ENCODE assay signal across 27 cellular contexts in genomic region chr20:5497556-5497955, GRCh38.
"Had no signal": no experiment of that assay in that cellular context is flagged by ENCODE, and none has a peak within 500 bp of the region (broad histone marks: within the 10 kb centered on the region; RNA-seq: fewer than 3 reads in every experiment).

No MANE protein-coding gene starts in this region.

- H3K27me3 ChIP-seq: stomach, suprapubic skin, testis, thyroid gland, tibial artery, tibial nerve, transverse colon, upper lobe of left lung, upper lobe of right lung, uterus, vagina had no signal

- H3K27ac ChIP-seq: stomach, suprapubic skin, testis, thoracic aorta, thyroid gland, tibial artery, tibial nerve, transverse colon, upper lobe of left lung, upper lobe of right lung, uterus, vagina had no signal

- H3K36me3 Mint-ChIP-seq: stimulated activated memory B cell treated with anti-CD40 and anti-IgM and Interleukin-4, amounts not matched to agents 10 μg/mL and 1 μg/mL and 100 μg/mL, for 72 hours; stimulated activated naive B cell treated with anti-CD40 and anti-IgM and Interleukin-4, amounts not matched to agents 10 μg/mL and 1 μg/mL and 100 μg/mL, for 72 hours; type B pancreatic cell had no signal

- DNase-seq: stimulated activated CD4-positive, alpha-beta T cell treated with anti-CD3 and anti-CD28 coated beads, Interleukin-2, amount 100 ng/mL, for 48 hours; stimulated activated CD4-positive, alpha-beta T cell treated with anti-CD3 and anti-CD28 coated beads, Interleukin-4, amount 100 ng/mL, for 1 hour; stimulated activated CD4-positive, alpha-beta T cell treated with anti-CD3 and anti-CD28 coated beads, Interleukin-4, amount 100 ng/mL, for 24 hours; stimulated activated CD4-positive, alpha-beta T cell treated with anti-CD3 and anti-CD28 coated beads, Interleukin-4, amount 100 ng/mL, for 4 hours; stimulated activated CD8-positive, alpha-beta memory T cell treated with anti-CD3 and anti-CD28 coated beads, Interleukin-4, amount 100 ng/mL, for 48 hours; stimulated activated naive B cell treated with anti-CD40 and anti-IgM and Interleukin-4, amounts not matched to agents 10 μg/mL and 1 μg/mL and 100 μg/mL, for 72 hours; stimulated activated naive CD4-positive, alpha-beta T cell; stimulated activated naive CD4-positive, alpha-beta T cell treated with Interleukin-2 at 50 U/mL for 16 hours; stimulated activated naive CD8-positive, alpha-beta T cell treated with anti-CD3 and anti-CD28 coated beads, Interleukin-15, amount 100 ng/mL, for 72 hours; stimulated activated naive CD8-positive, alpha-beta T cell treated with anti-CD3 and anti-CD28 coated beads, Interleukin-15, Interleukin-2, amounts not matched to agents 100 U/mL and 50 U/mL, for 24 hours; stomach; substantia nigra; testis; thyroid gland; tibial artery; transverse colon; trophoblast cell; upper lobe of left lung; upper lobe of right lung; uterus had no signal

- H3K4me3 Mint-ChIP-seq: stimulated activated memory B cell treated with anti-CD40 and anti-IgM and Interleukin-4, amounts not matched to agents 10 μg/mL and 1 μg/mL and 100 μg/mL, for 72 hours; stimulated activated naive B cell treated with anti-CD40 and anti-IgM and Interleukin-4, amounts not matched to agents 10 μg/mL and 1 μg/mL and 100 μg/mL, for 72 hours; stimulated activated naive CD8-positive, alpha-beta T cell treated with anti-CD3 and anti-CD28 coated beads, Interleukin-15, amount 100 ng/mL, for 72 hours; stimulated activated naive CD8-positive, alpha-beta T cell treated with anti-CD3 and anti-CD28 coated beads, Interleukin-15, Interleukin-2, amounts not matched to agents 100 ng/mL and 50 ng/mL, for 24 hours; type B pancreatic cell had no signal

- H3K9me3 Mint-ChIP-seq: stimulated activated memory B cell treated with anti-CD40 and anti-IgM and Interleukin-4, amounts not matched to agents 10 μg/mL and 1 μg/mL and 100 μg/mL, for 72 hours; stimulated activated naive B cell treated with anti-CD40 and anti-IgM and Interleukin-4, amounts not matched to agents 10 μg/mL and 1 μg/mL and 100 μg/mL, for 72 hours; stimulated activated naive CD8-positive, alpha-beta T cell treated with anti-CD3 and anti-CD28 coated beads, Interleukin-15, amount 100 ng/mL, for 72 hours; stimulated activated naive CD8-positive, alpha-beta T cell treated with anti-CD3 and anti-CD28 coated beads, Interleukin-15, Interleukin-2, amounts not matched to agents 100 ng/mL and 50 ng/mL, for 24 hours; type B pancreatic cell had no signal

- H3K36me3 ChIP-seq: suprapubic skin, thoracic aorta, thyroid gland, transverse colon, upper lobe of left lung, upper lobe of right lung, uterus, vagina had no signal

- H3K4me1 Mint-ChIP-seq: stimulated activated memory B cell treated with anti-CD40 and anti-IgM and Interleukin-4, amounts not matched to agents 10 μg/mL and 1 μg/mL and 100 μg/mL, for 72 hours; stimulated activated naive CD8-positive, alpha-beta T cell treated with anti-CD3 and anti-CD28 coated beads, Interleukin-15, amount 100 ng/mL, for 72 hours had no signal

- H3K4me3 ChIP-seq: stomach, suprapubic skin, testis, thoracic aorta, thyroid gland, tibial artery, tibial nerve, transverse colon, upper lobe of left lung, upper lobe of right lung, uterus, vagina had no signal

- H3K9me3 ChIP-seq: suprapubic skin, testis, thyroid gland, transverse colon, upper lobe of left lung, upper lobe of right lung, uterus, vagina had no signal

- H3K27ac Mint-ChIP-seq: stimulated activated memory B cell treated with anti-CD40 and anti-IgM and Interleukin-4, amounts not matched to agents 10 μg/mL and 1 μg/mL and 100 μg/mL, for 72 hours; stimulated activated naive B cell treated with anti-CD40 and anti-IgM and Interleukin-4, amounts not matched to agents 10 μg/mL and 1 μg/mL and 100 μg/mL, for 72 hours; stimulated activated naive CD8-positive, alpha-beta T cell treated with anti-CD3 and anti-CD28 coated beads, Interleukin-15, Interleukin-2, amounts not matched to agents 100 ng/mL and 50 ng/mL, for 24 hours; type B pancreatic cell had no signal

- H3K4me1 ChIP-seq: stomach, suprapubic skin, testis, thyroid gland, tibial artery, tibial nerve, transverse colon, upper lobe of left lung, upper lobe of right lung, uterus, vagina had no signal

- ATAC-seq: stimulated activated memory B cell treated with anti-CD40 and anti-IgM and Interleukin-4, amounts not matched to agents 10 μg/mL and 1 μg/mL and 100 μg/mL, for 72 hours; stimulated activated naive B cell treated with anti-CD40 and anti-IgM and Interleukin-4, amounts not matched to agents 10 μg/mL and 1 μg/mL and 100 μg/mL, for 72 hours; stimulated activated naive CD8-positive, alpha-beta T cell treated with anti-CD3 and anti-CD28 coated beads, Interleukin-15, amount 100 ng/mL, for 72 hours; stimulated activated naive CD8-positive, alpha-beta T cell treated with anti-CD3 and anti-CD28 coated beads, Interleukin-15, Interleukin-2, amounts not matched to agents 100 U/mL and 50 U/mL, for 24 hours; upper lobe of right lung had no signal
